Comparison of ENCODE assay signal across 8 cellular contexts in the genomic region with DNA sequence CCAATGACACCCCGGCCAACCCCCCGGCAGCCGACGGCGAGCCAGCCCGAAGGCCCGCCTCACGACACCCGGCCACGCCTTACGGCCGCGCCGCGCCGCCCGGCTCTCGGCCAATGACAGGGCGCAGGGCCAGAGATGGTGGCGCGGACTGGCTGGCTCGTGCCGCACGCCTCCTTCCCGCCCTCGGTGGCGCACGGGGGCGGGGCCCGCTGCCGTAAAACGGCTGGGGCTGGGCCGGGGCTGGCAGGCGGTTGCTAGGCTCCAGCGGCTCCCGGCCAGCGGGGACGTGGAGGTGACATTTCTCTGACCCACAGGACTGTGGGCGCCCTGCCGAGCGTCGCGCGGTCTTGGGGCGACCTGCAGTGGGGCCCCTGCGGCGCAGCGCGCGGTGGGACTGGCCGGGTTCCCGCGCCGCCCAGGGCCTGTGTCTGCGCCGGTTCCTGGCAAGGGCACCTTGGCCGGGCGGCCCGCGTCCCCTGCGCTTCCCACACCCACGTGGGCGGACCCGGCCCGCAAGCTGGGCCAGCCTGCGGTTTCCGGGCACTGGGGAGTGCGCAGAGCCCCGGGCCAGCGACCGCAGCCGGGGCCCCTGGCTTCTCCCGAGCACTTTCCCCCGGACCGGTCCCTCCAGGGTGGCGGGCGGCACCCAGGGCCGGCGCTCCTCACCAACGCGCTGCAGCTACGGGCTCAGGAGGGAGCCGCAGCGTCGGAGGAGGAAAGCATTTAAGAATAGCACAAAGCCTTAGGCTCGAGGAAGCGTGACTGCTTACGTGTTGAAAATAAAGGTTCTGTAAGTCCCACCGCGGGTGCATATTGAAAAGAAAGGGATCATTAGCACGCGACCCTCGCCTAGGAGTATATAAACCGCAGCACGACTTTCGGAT. TPM values are rescaled to one million over a fixed set of nuclear protein-coding genes. Genes with fewer than 3 reads are reported as not detected.
DNase-seq lines count a peak whose midpoint lies in the region; ATAC-seq and TF ChIP-seq lines count a peak whose summit lies in the region.

A gene (minus strand): TSS at position 8 of the 884 bp plus-strand sequence. CDS start 64 bp downstream, outside the sequence.

- H3K27ac Mint-ChIP-seq in natural killer cell treated with Interleukin-12 subunit alpha and Interleukin-12 subunit beta and Interleukin-15 and Interleukin-18, amount 100 ng/mL, for 72 hours, result peak within 1 kb of the TSS; percentile 59 to 65

- H3K36me3 Mint-ChIP-seq in natural killer cell treated with Interleukin-12 subunit alpha and Interleukin-12 subunit beta and Interleukin-15 and Interleukin-18, amount 100 ng/mL, for 72 hours, result no peaks in the 10 kb centered on the region

- H3K9me3 ChIP-seq in ES-I3 (ENCODE audit: control insufficient read depth, insufficient read depth, low read length) (no peaks in the 10 kb centered on the region), HAP-1 (no peaks in the 10 kb centered on the region), MG63 (no peaks in the 10 kb centered on the region)

- H3K36me3 ChIP-seq in ES-I3 (ENCODE audit: insufficient read depth, low read length) (no peaks in the 10 kb centered on the region), HAP-1 (replicated peaks) (no peaks in the 10 kb centered on the region), MG63 (no peaks in the 10 kb centered on the region)

- DNase-seq in HAP-1 (ENCODE audit: low spot score in 2 of 2) (peak; percentile 91 to 95), MG63 (peak; percentile 97), SHP77 (lab: John Stamatoyannopoulos, UW) (peak; percentile 90 to 96), fibroblast of pulmonary artery (ENCODE audit: low read depth) (peak; percentile 96)
- peak; percentile 92 for DNase-seq in activated effector memory CD4-positive, alpha-beta T cell treated with Interleukin-2 at 50 U/mL for 16 hours
- DNase-seq in natural killer cell treated with Interleukin-12 subunit alpha and Interleukin-12 subunit beta and Interleukin-15 and Interleukin-18, amount 100 ng/mL, for 72 hours (ENCODE audit: low spot score), result peak; percentile 97
- peak; percentile 93 for DNase-seq in stimulated activated naive CD4-positive, alpha-beta T cell treated with Interleukin-2 at 50 U/mL for 16 hours (lab: John Stamatoyannopoulos, UW)

- peaks cover 8% of the 10 kb centered on the region in 2 donors for H3K4me1 Mint-ChIP-seq in natural killer cell treated with Interleukin-12 subunit alpha and Interleukin-12 subunit beta and Interleukin-15 and Interleukin-18, amount 100 ng/mL, for 72 hours (ENCODE audit: low read depth in 2 of 2)

- in situ Hi-C loops in HAP-1 (cut with MboI; ENCODE audit: low sequenced_read_pairs), result loop anchor here (10.0 kb wide), 1 partner anchor 48 kb away; no protein-coding TSS in a partner anchor

- peak within 1 kb of the TSS; percentile 94 for H3K9ac ChIP-seq in ES-I3 (ENCODE audit: low read depth, low read length)

- H3K4me3 ChIP-seq in HAP-1 (peak within 1 kb of the TSS; percentile 60), MG63 (peak within 1 kb of the TSS; percentile 79), fibroblast of pulmonary artery (replicated peaks; ENCODE audit: low read depth, low read length) (peak within 1 kb of the TSS; percentile 78)

- H3K27me3 ChIP-seq in HAP-1 (ENCODE audit: low read depth), result no peaks in the 10 kb centered on the region
- H3K27me3 ChIP-seq in MG63, result no peaks in the 10 kb centered on the region

- H3K27me3 Mint-ChIP-seq in natural killer cell treated with Interleukin-12 subunit alpha and Interleukin-12 subunit beta and Interleukin-15 and Interleukin-18, amount 100 ng/mL, for 72 hours, result no peaks in the 10 kb centered on the region

- peak within 1 kb of the TSS; percentile 90 for H3K4me3 Mint-ChIP-seq in natural killer cell treated with Interleukin-12 subunit alpha and Interleukin-12 subunit beta and Interleukin-15 and Interleukin-18, amount 100 ng/mL, for 72 hours

- no peaks in the 10 kb centered on the region for H3K9me3 Mint-ChIP-seq in natural killer cell treated with Interleukin-12 subunit alpha and Interleukin-12 subunit beta and Interleukin-15 and Interleukin-18, amount 100 ng/mL, for 72 hours

- H3K4me1 ChIP-seq in ES-I3 (ENCODE audit: insufficient read depth, low read length) (no peaks in the 10 kb centered on the region; the same call in 1 of the 2 replicates), HAP-1 (peaks cover 10% of the 10 kb centered on the region)

- ATAC-seq in natural killer cell treated with Interleukin-12 subunit alpha and Interleukin-12 subunit beta and Interleukin-15 and Interleukin-18, amount 100 ng/mL, for 72 hours, result peak; percentile 97 to 98

- TF ChIP-seq CTCF in fibroblast of pulmonary artery (IDR thresholded peaks at IDR 0.05; ENCODE audit: low read length, missing control alignments), result no peak

RNA-seq across cellular contexts. Expression of the gene that starts here (rescaled TPM):
- 44.4 and 58.0 TPM in 2 replicates for total RNA-seq in MG63 (2014; rRNA removed; shearing (Covaris generic); ENCODE audit: low replicate concordance)
- 10 to 100 TPM; 11.5 to 30.4 TPM for total RNA-seq in natural killer cell treated with Interleukin-12 subunit alpha and Interleukin-12 subunit beta and Interleukin-15 and Interleukin-18, amount 100 ng/mL, for 72 hours

Comparison
In these comparisons a context has a peak if more than half of its experiments do, and no peak if none do; other contexts are left out.
1. Peak in every context shown above with its lines: DNase-seq, ATAC-seq and H3K4me3 ChIP-seq.